ENCODE assay signal across 11 cellular contexts in genomic region chr18:55402731-55403405, GRCh38.
DNase-seq lines count a peak whose midpoint lies in the region; ATAC-seq and TF ChIP-seq lines count a peak whose summit lies in the region.
"Had no signal": no experiment of that assay in that cellular context is flagged by ENCODE, and none has a peak within 500 bp of the region (broad histone marks: within the 10 kb centered on the region; RNA-seq: fewer than 3 reads in every experiment).

No MANE protein-coding gene starts in this region.

- intact Hi-C loops in heart right ventricle (cut with DNase I) = loop anchor here in 8 of 10 donors (5.0 to 10.0 kb wide), 10 partner anchors 56 to 288 kb away; no protein-coding TSS in a partner anchor
- intact Hi-C loops in Right ventricle myocardium inferior (cut with DNase I) = loop anchor here (5.0 kb wide), 5 partner anchors 61 to 374 kb away; partner anchors contain the start of gene TCF4

- H3K4me1 Mint-ChIP-seq in nephron = peaks cover 83% of the 10 kb centered on the region

- 19 to 24% methylated on average over 10 of the region's 10 CpGs for WGBS in heart right ventricle, 2 donors

- peak overlapping the region; percentile 1 to 80 (median 64) for H3K4me3 Mint-ChIP-seq in nephron
- H3K4me3 Mint-ChIP-seq: CD4-positive, CD25-positive, alpha-beta regulatory T cell had no signal

- no peaks in the 10 kb centered on the region for H3K9me3 ChIP-seq in heart right ventricle

- no peak for TF ChIP-seq CTCF in heart right ventricle (IDR thresholded peaks at IDR 0.05)
- no peak for TF ChIP-seq CTCF in coronary artery (IDR thresholded peaks at IDR 0.05)
- no peak for TF ChIP-seq CTCF in nephron (IDR thresholded peaks at IDR 0.05; ENCODE audit: unreplicated experiment in 3 of 3)

- peak overlapping the region in 8 of 10 donors; percentile 20 to 53 (median 46) for H3K4me3 ChIP-seq in heart right ventricle
- H3K4me3 ChIP-seq in coronary artery = peak overlapping the region; percentile 62

- H3K27me3 Mint-ChIP-seq in nephron (ENCODE audit: low read depth) = peaks cover 4% of the 10 kb centered on the region

- no peaks in the 10 kb centered on the region for H3K36me3 ChIP-seq in heart right ventricle

- H3K4me1 ChIP-seq in heart right ventricle = peaks cover 0 to 77% (median 52%) of the 10 kb centered on the region in 9 donors

- DNase-seq in heart right ventricle = no peak
- DNase-seq in Right ventricle myocardium inferior (ENCODE audit: missing footprints) = no peak
- no peak for DNase-seq in coronary artery (ENCODE audit: low spot score)
- no peak for DNase-seq in DMS53 treated with DMSO at 0.1 percent for 48 hours (lab: John Stamatoyannopoulos, UW; ENCODE audit: unreplicated experiment)
- DNase-seq: CD4-positive, CD25-positive, alpha-beta regulatory T cell; Karpas-422 had no signal

- H3K36me3 Mint-ChIP-seq in nephron (ENCODE audit: low read depth) = no peaks in the 10 kb centered on the region
- H3K36me3 Mint-ChIP-seq: CD4-positive, CD25-positive, alpha-beta regulatory T cell had no signal

- H3K27ac ChIP-seq in heart right ventricle (peak overlapping the region; percentile 12 to 86 (median 82)), coronary artery (peak overlapping the region; percentile 72 to 86)

- H3K9me3 Mint-ChIP-seq in nephron = no peaks in the 10 kb centered on the region
- H3K9me3 Mint-ChIP-seq: activated T-helper 2 cell treated with anti-CD3 and anti-CD28 coated beads, Interferon-gamma antibody, Interleukin-2, Interleukin-4, amounts not matched to agents 10 μg/mL and 5 μg/mL and 100 μg/mL, durations not matched to agents 14 hours and 24 hours and 36 hours had no signal

- no peaks in the 10 kb centered on the region for H3K27me3 ChIP-seq in heart right ventricle

- ATAC-seq in heart right ventricle = peak in 3 of 8 donors; percentile 3 to 17 (median 9)
- no peak for ATAC-seq in Right ventricle myocardium inferior
- no peak for ATAC-seq in HG03135 (IDR thresholded peaks at IDR 0.05; ENCODE audit: unreplicated experiment)
- no peak for ATAC-seq in GM19324 (IDR thresholded peaks at IDR 0.05; ENCODE audit: low FRiP score, unreplicated experiment)
- ATAC-seq in HG03039 (IDR thresholded peaks at IDR 0.05; ENCODE audit: unreplicated experiment) = no peak

- H3K27ac Mint-ChIP-seq in nephron = peak overlapping the region; percentile 44 to 98 (median 87)
- H3K27ac Mint-ChIP-seq: activated T-helper 2 cell treated with anti-CD3 and anti-CD28 coated beads, Interferon-gamma antibody, Interleukin-2, Interleukin-4, amounts not matched to agents 10 μg/mL and 5 μg/mL and 100 μg/mL, durations not matched to agents 14 hours and 24 hours and 36 hours; CD4-positive, CD25-positive, alpha-beta regulatory T cell had no signal
